ENCODE assay signal across 8 cellular contexts in the genomic region with DNA sequence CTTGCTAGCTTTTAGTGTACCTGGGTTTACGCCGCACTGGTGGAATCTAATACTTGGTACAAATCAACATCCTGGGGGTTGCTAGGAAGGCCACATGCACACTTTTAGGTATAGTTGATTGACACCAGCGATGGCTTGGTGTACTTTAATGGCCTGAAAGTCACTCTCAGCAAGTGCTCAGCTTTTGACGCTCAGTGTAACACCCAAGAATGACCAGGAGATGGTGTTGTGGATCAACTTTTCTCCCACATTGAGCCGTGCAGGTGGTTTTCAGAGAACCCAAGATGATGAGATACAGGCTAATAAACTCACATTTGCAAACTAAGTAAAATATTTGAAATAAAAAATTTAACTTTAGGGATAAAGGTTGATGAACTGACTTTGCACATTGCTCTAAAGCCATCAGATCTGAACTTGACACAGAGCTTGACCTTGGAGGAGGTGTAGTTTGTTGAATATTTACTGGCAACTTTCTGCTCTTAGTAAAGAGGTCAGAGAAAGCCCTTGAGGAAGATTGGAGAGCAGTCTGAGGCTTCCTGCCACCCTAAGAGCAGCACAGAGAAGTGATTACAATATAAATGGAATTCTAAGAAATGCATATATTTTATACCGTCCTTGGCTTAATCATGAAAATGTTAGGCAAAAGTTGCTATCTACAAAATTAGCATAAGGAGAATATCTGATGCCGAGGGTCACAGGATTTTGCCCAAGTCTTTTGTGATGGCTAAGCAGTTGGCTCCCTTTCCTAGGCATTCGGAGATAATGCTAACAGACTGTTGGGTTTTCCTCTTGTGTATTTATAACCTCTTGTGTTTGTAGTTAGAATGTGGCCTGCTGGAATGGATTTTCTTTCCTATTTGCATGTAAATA.
A peak's percentile ranks its signal among the peaks of the same experiment; 100 is the strongest.
DNase-seq lines count a peak whose midpoint lies in the region; ATAC-seq and TF ChIP-seq lines count a peak whose summit lies in the region.

No MANE protein-coding gene starts in this region.

- no peak overlapping the region for H3K4me2 ChIP-seq in KMS-11

- H3K9me3 ChIP-seq in muscle layer of colon (ENCODE audit: low read length) = no peaks in the 10 kb centered on the region

- H3K36me3 ChIP-seq in KMS-11 (ENCODE audit: insufficient read depth) = no peaks in the 10 kb centered on the region
- H3K36me3 ChIP-seq in muscle layer of colon (ENCODE audit: insufficient read depth, low read length) = no peaks in the 10 kb centered on the region

- H3K4me1 ChIP-seq in KMS-11 (ENCODE audit: low read depth, poor library complexity, severe bottlenecking) (no peaks in the 10 kb centered on the region), muscle layer of colon (ENCODE audit: insufficient read depth, low read length) (peaks cover 11% of the 10 kb centered on the region)

- peak; percentile 49 for DNase-seq in stimulated activated CD4-positive, alpha-beta T cell treated with anti-CD3 and anti-CD28 coated beads, Interleukin-4, amount 100 ng/mL, for 24 hours
- DNase-seq in stimulated activated CD4-positive, alpha-beta T cell treated with anti-CD3 and anti-CD28 coated beads, Interleukin-4, amount 100 ng/mL, for 1 hour = no peak
- peak; percentile 38 for DNase-seq in SW480 (ENCODE audit: low spot score)

- H3K27me3 ChIP-seq in KMS-11 (ENCODE audit: insufficient read depth, low read depth) (no peaks in the 10 kb centered on the region), muscle layer of colon (ENCODE audit: control insufficient read depth in 1 of 2, insufficient read depth in 2 of 2, low read length in 2 of 2) (no peaks in the 10 kb centered on the region)

- H4K20me1 ChIP-seq in KMS-11 (ENCODE audit: insufficient read depth) = no peaks in the 10 kb centered on the region

- no peaks in the 10 kb centered on the region for H3K79me2 ChIP-seq in KMS-11 (ENCODE audit: insufficient read depth, low read depth)

- H3K27ac ChIP-seq in KMS-11 = no peak overlapping the region
- peak overlapping the region; percentile 12 for H3K27ac ChIP-seq in muscle layer of colon (ENCODE audit: low read depth, low read length)

- TF ChIP-seq CTCF in KMS-11 (conservative IDR thresholded peaks at IDR 0.05; ENCODE audit: low read depth, low read length) = peak; percentile 86

- ATAC-seq in GM21723 (IDR thresholded peaks at IDR 0.05; ENCODE audit: unreplicated experiment) (peak; percentile 80), esophagus mucosa (peak; percentile 72), HG03469 (IDR thresholded peaks at IDR 0.05; ENCODE audit: unreplicated experiment) (no peak)

- H3K4me3 ChIP-seq in KMS-11 (IDR thresholded peaks at IDR 0.05; ENCODE audit: insufficient read depth, low read depth, low read length) = no peak overlapping the region
- H3K4me3 ChIP-seq in muscle layer of colon (ENCODE audit: low read depth in 1 of 2, low read length in 2 of 2) = no peak overlapping the region

- H2AFZ ChIP-seq in KMS-11 (ENCODE audit: low read depth) = no peak overlapping the region

- H3K9ac ChIP-seq in KMS-11 (no peak overlapping the region), muscle layer of colon (ENCODE audit: low read length) (no peak overlapping the region)
